In genomic region chr10:104308439-104308903, GRCh38 we compare ENCODE assay signal across 9 cellular contexts. TPM values are rescaled to one million over a fixed set of nuclear protein-coding genes. Genes with fewer than 3 reads are reported as not detected.
DNase-seq lines count a peak whose midpoint lies in the region; ATAC-seq and TF ChIP-seq lines count a peak whose summit lies in the region.
"Had no signal": no experiment of that assay in that cellular context is flagged by ENCODE, and none has a peak within 500 bp of the region (broad histone marks: within the 10 kb centered on the region; RNA-seq: fewer than 3 reads in every experiment).

No MANE protein-coding gene starts in this region.

- H3K9me3 ChIP-seq in MM.1S (replicated peaks; ENCODE audit: insufficient read depth, low read length) = no peaks in the 10 kb centered on the region
- H3K9me3 ChIP-seq in gastrocnemius medialis = no peaks in the 10 kb centered on the region
- H3K9me3 ChIP-seq in stomach = no peaks in the 10 kb centered on the region

- H3K4me1 ChIP-seq in MM.1S (ENCODE audit: low read length) (peaks cover 17% of the 10 kb centered on the region), gastrocnemius medialis (peaks cover 52 to 70% of the 10 kb centered on the region in 2 donors), stomach (peaks cover 6 to 44% (median 26%) of the 10 kb centered on the region in 4 donors)

- H3K4me3 ChIP-seq in MM.1S (ENCODE audit: low read length) (no peak overlapping the region), gastrocnemius medialis (no peak overlapping the region), stomach (no peak overlapping the region)
- H3K4me3 ChIP-seq: SJSA1 had no signal

- TF ChIP-seq POLR2A in gastrocnemius medialis (IDR thresholded peaks at IDR 0.05) = no peak
- no peak for TF ChIP-seq POLR2A in stomach (IDR thresholded peaks at IDR 0.05)

- peak overlapping the region; percentile 61 for H3K4me2 ChIP-seq in MM.1S (ENCODE audit: low read depth, low read length)

- no peak for TF ChIP-seq EP300 in stomach (IDR thresholded peaks at IDR 0.05)

- H3K27me3 ChIP-seq in MM.1S (replicated peaks; ENCODE audit: insufficient read depth, low read length) = no peaks in the 10 kb centered on the region
- no peaks in the 10 kb centered on the region for H3K27me3 ChIP-seq in gastrocnemius medialis
- no peaks in the 10 kb centered on the region for H3K27me3 ChIP-seq in stomach
- H3K27me3 ChIP-seq: SJSA1 had no signal

- H3K9me2 ChIP-seq in MM.1S (replicated peaks; ENCODE audit: insufficient read depth, low read length) = no peaks in the 10 kb centered on the region

- no peak for TF ChIP-seq CTCF in MM.1S (IDR thresholded peaks at IDR 0.05; ENCODE audit: low read length)
- no peak for TF ChIP-seq CTCF in gastrocnemius medialis (IDR thresholded peaks at IDR 0.05 in 4 of 5, conservative IDR thresholded peaks at IDR 0.05 in 1 of 5)
- no peak for TF ChIP-seq CTCF in stomach (IDR thresholded peaks at IDR 0.05)

- no peaks in the 10 kb centered on the region for H3K36me3 ChIP-seq in MM.1S (replicated peaks; ENCODE audit: insufficient read depth, low read length)
- H3K36me3 ChIP-seq in gastrocnemius medialis = peaks cover 0 to 8% of the 10 kb centered on the region in 2 donors
- H3K36me3 ChIP-seq in stomach = peaks cover 13 to 32% (median 26%) of the 10 kb centered on the region in 4 donors

- intact Hi-C loops in gastrocnemius medialis (cut with DNase I; ENCODE audit: low total_unique reads) (no loop called here), posterior vena cava (cut with DNase I) (no loop called here), stomach (cut with DNase I; ENCODE audit: low total_unique reads) (no loop called here)

- 69 to 82% (median 74%) methylated on average over 4 of the region's 4 CpGs for WGBS in stomach, 5 donors

- in situ Hi-C loops in gastrocnemius medialis (cut with MboI; ENCODE audit: low sequenced_read_pairs in 4 of 4) = no loop called here

- ATAC-seq in HG02571 (IDR thresholded peaks at IDR 0.05; ENCODE audit: unreplicated experiment) (peak; percentile 74), gastrocnemius medialis (no peak)

- H3K79me2 ChIP-seq in MM.1S (ENCODE audit: low read length) = no peaks in the 10 kb centered on the region

- no peaks in the 10 kb centered on the region for H4K20me1 ChIP-seq in MM.1S (ENCODE audit: insufficient read depth, low read length)

- H2AFZ ChIP-seq in MM.1S (ENCODE audit: low read length) = no peak overlapping the region

- H3K27ac ChIP-seq in MM.1S (ENCODE audit: low read length) (peak overlapping the region; percentile 40; the same call in 1 of the 2 replicates), gastrocnemius medialis (peak overlapping the region; percentile 49 to 87 (median 86)), stomach (peak overlapping the region in 1 of 5 donors; percentile 7)
- H3K27ac ChIP-seq: SJSA1 had no signal

- peaks cover 14% of the 10 kb centered on the region; the same call in 1 of the 2 replicates for H3F3A ChIP-seq in MM.1S (ENCODE audit: insufficient read depth, low read length)

- DNase-seq in activated naive CD4-positive, alpha-beta T cell treated with Interleukin-2 at 50 U/mL for 16 hours = peak; percentile 22
- no peak for DNase-seq in activated naive CD4-positive, alpha-beta T cell (lab: John Stamatoyannopoulos, UW)
- peak; percentile 69 for DNase-seq in MM.1S
- no peak for DNase-seq in gastrocnemius medialis
- DNase-seq in posterior vena cava (ENCODE audit: low spot score) = no peak
- no peak for DNase-seq in stomach
- DNase-seq in NAMALWA (ENCODE audit: low spot score) = no peak

- no peak overlapping the region for H3K9ac ChIP-seq in MM.1S (ENCODE audit: low read length)

RNA-seq across cellular contexts. Expression of gene ITPRIP, which starts 29.8 kb away (rescaled TPM):
- 10 to 100 TPM in 1 of 4 donors, 1 to 10 TPM in 3; 5.0 to 19.9 (median 7.9) TPM for total RNA-seq in gastrocnemius medialis
- total RNA-seq in posterior vena cava = 10 to 100 TPM; 22.4 to 36.8 TPM
- total RNA-seq in stomach = 10 to 100 TPM in 2 of 5 donors, 1 to 10 TPM in 3; 1.7 to 13.5 (median 9.2) TPM
- 10 to 100 TPM in 1 of 3 donors, 1 to 10 TPM in 2; 2.9 to 12.3 (median 4.6) TPM for polyA plus RNA-seq in stomach

RNA-seq across cellular contexts. Expression of gene GSTO2, which starts 39.5 kb away (rescaled TPM):
- total RNA-seq in gastrocnemius medialis = 1 to 10 TPM in 2 of 4 donors, under 1 TPM in 1, not detected in 1; 0.71 to 2.3 (median 1.4) TPM
- total RNA-seq in posterior vena cava = 1 to 10 TPM in 1 of 2 donors, under 1 TPM in 1; 0.48 to 1.9 TPM
- total RNA-seq in stomach = 10 to 100 TPM in 1 of 5 donors, 1 to 10 TPM in 2, under 1 TPM in 2; under 0.01 to 13.4 (median 5.7) TPM
- 10 to 100 TPM; 22.1 to 26.6 (median 23.7) TPM for polyA plus RNA-seq in stomach

RNA-seq across cellular contexts. Expression of gene CFAP58, which starts 45.2 kb away (rescaled TPM):
- total RNA-seq in gastrocnemius medialis (under 1 TPM in 3 of 4 donors, not detected in 1; 0.13 to 0.36 (median 0.27) TPM), posterior vena cava (under 1 TPM; 0.46 to 0.86 TPM), stomach (under 1 TPM in 2 of 5 donors, not detected in 3; 0.18 to 0.58 TPM)
- under 1 TPM; 0.12 to 0.31 (median 0.20) TPM for polyA plus RNA-seq in stomach

RNA-seq across cellular contexts. Expression of gene GSTO1, which starts 53.8 kb away (rescaled TPM):
- total RNA-seq in gastrocnemius medialis = 100 to 1,000 TPM in 2 of 4 donors, 10 to 100 TPM in 2; 39.6 to 284 (median 74.2) TPM
- total RNA-seq in posterior vena cava = 100 to 1,000 TPM in 1 of 2 donors, 10 to 100 TPM in 1; 81.8 to 117 TPM
- total RNA-seq in stomach = 10 to 100 TPM in 4 of 5 donors, 1 to 10 TPM in 1; 9.8 to 81.3 (median 40.8) TPM
- 100 to 1,000 TPM; 123 to 192 (median 159) TPM for polyA plus RNA-seq in stomach

Comparison
In these comparisons a context has a peak if more than half of its experiments do, and no peak if none do; other contexts are left out.
1. DNase-seq: peak in activated naive CD4-positive, alpha-beta T cell treated with Interleukin-2 at 50 U/mL for 16 hours (single experiment) and MM.1S (single experiment); none in activated naive CD4-positive, alpha-beta T cell (0 of 4), gastrocnemius medialis (0 of 2), posterior vena cava (single experiment), stomach (single experiment) and NAMALWA (single experiment).